Comparison of ENCODE assay signal across 15 cellular contexts in the genomic region with DNA sequence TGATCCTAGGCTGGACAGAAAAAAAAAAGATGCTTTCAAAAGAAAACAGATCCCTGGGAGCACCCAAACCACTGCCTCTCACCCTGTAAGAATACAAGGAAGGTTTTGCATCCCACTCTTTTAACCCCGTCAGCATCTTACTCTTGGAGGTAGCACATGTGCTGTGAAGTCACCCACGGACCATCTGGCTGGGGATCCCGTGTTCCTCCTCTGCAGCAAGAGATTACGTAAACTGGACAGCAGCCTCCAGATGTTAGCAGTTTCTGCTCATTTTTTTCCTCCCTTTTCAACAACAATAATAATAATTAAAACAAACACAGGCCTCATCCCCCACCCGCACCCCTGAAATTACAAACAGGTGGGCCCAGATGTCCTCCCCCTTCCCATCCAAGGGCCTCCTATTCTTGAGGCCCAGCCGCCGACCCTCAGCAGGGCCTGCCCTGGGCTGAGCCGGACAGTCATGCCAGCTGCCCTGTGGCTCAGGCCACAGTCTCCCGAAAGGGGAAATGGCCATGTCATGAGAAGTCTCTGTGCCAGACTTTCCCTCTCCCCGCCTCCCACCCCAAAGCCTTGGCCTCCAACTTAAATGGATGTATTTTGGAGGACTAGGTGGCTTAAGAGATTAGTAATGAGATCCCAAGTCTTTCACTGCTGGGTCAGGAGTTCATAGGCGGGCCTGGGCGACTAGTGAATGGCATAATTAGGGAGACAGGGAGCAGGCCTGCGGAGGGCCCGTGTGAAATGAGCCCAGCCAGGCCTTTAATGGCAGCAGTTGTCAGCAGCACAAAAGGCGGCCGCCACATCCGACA.
A peak's percentile ranks its signal among the peaks of the same experiment; 100 is the strongest.
DNase-seq lines count a peak whose midpoint lies in the region; ATAC-seq and TF ChIP-seq lines count a peak whose summit lies in the region.
"Had no signal": no experiment of that assay in that cellular context is flagged by ENCODE, and none has a peak within 500 bp of the region (broad histone marks: within the 10 kb centered on the region; RNA-seq: fewer than 3 reads in every experiment).

No MANE protein-coding gene starts in this region.

- H3K4me1 ChIP-seq in GM23338 (ENCODE audit: insufficient read depth) (peaks cover 12% of the 10 kb centered on the region), colonic mucosa (no peaks in the 10 kb centered on the region), sigmoid colon (no peaks in the 10 kb centered on the region)
- H3K4me1 ChIP-seq: parathyroid adenoma had no signal

- H3K36me3 Mint-ChIP-seq in GM23338 (ENCODE audit: low read depth) (no peaks in the 10 kb centered on the region), CD14-positive monocyte (no peaks in the 10 kb centered on the region)
- no peaks in the 10 kb centered on the region for H3K36me3 Mint-ChIP-seq in activated T-helper 1 cell treated with anti-CD3 and anti-CD28 coated beads, Interleukin-12 subunit alpha, Interleukin-12 subunit beta, Interleukin-2, Interleukin-4 antibody, amounts not matched to agents 30 ng/mL and 10 ng/mL and 1 ng/mL, durations not matched to agents 14 hours and 24 hours and 36 hours (ENCODE audit: low read depth)
- H3K36me3 Mint-ChIP-seq: CD8-positive, alpha-beta T cell had no signal

- no peak overlapping the region for H3K4me2 ChIP-seq in GM23338

- TF ChIP-seq CTCF in GM23338 (conservative IDR thresholded peaks at IDR 0.05; ENCODE audit: low read depth in 2 of 2) (no peak), colonic mucosa (IDR thresholded peaks at IDR 0.05) (no peak), sigmoid colon (IDR thresholded peaks at IDR 0.05) (no peak), CD14-positive monocyte (IDR thresholded peaks at IDR 0.05) (no peak)

- H4K20me1 ChIP-seq in GM23338 (replicated peaks; ENCODE audit: insufficient read depth), result no peaks in the 10 kb centered on the region

- no peak for TF ChIP-seq EP300 in sigmoid colon (IDR thresholded peaks at IDR 0.05)

- no peaks in the 10 kb centered on the region for H3K9me3 ChIP-seq in colonic mucosa
- H3K9me3 ChIP-seq in sigmoid colon, result no peaks in the 10 kb centered on the region

- peak; percentile 74 for ATAC-seq in GM23338
- ATAC-seq: CD8-positive, alpha-beta T cell had no signal

- H3K27ac Mint-ChIP-seq in GM23338, result no peak overlapping the region
- H3K27ac Mint-ChIP-seq in CD14-positive monocyte, result no peak overlapping the region
- no peak overlapping the region for H3K27ac Mint-ChIP-seq in activated T-helper 1 cell treated with anti-CD3 and anti-CD28 coated beads, Interleukin-12 subunit alpha, Interleukin-12 subunit beta, Interleukin-2, Interleukin-4 antibody, amounts not matched to agents 30 ng/mL and 10 ng/mL and 1 ng/mL, durations not matched to agents 14 hours and 24 hours and 36 hours
- H3K27ac Mint-ChIP-seq: activated B cell treated with CpG ODN at 0.5 μM for 24 hours; CD8-positive, alpha-beta T cell had no signal

- H3K27me3 Mint-ChIP-seq in GM23338 (ENCODE audit: insufficient read depth, low read depth, poor library complexity), result peaks cover 4% of the 10 kb centered on the region
- H3K27me3 Mint-ChIP-seq in CD14-positive monocyte (ENCODE audit: low read depth in 3 of 3), result peaks cover 0 to 2% (median 2%) of the 10 kb centered on the region in 3 donors
- H3K27me3 Mint-ChIP-seq in activated T-helper 1 cell treated with anti-CD3 and anti-CD28 coated beads, Interleukin-12 subunit alpha, Interleukin-12 subunit beta, Interleukin-2, Interleukin-4 antibody, amounts not matched to agents 30 ng/mL and 10 ng/mL and 1 ng/mL, durations not matched to agents 14 hours and 24 hours and 36 hours (ENCODE audit: insufficient read depth), result no peaks in the 10 kb centered on the region
- H3K27me3 Mint-ChIP-seq: activated B cell treated with CpG ODN at 0.5 μM for 24 hours had no signal

- intact Hi-C loops in colonic mucosa (cut with DNase I), result loop anchor here (10.0 kb wide), 1 partner anchor 256 kb away; no protein-coding TSS in a partner anchor
- intact Hi-C loops in sigmoid colon (cut with DNase I), result no loop called here
- intact Hi-C loops in CD14-positive monocyte (cut with micrococcal nuclease), result no loop called here
- intact Hi-C loops in activated T-helper 1 cell treated with anti-CD3 and anti-CD28 coated beads, Interleukin-12 subunit alpha, Interleukin-12 subunit beta, Interleukin-2, Interleukin-4 antibody, amounts not matched to agents 30 ng/mL and 10 ng/mL and 1 ng/mL, durations not matched to agents 14 hours and 24 hours and 36 hours (cut with micrococcal nuclease), result no loop called here

- H2AFZ ChIP-seq in GM23338, result no peak overlapping the region
- H2AFZ ChIP-seq: parathyroid adenoma had no signal

- H3K79me2 ChIP-seq in GM23338 (replicated peaks; ENCODE audit: insufficient read depth), result no peaks in the 10 kb centered on the region
- H3K79me2 ChIP-seq: parathyroid adenoma had no signal

- no peaks in the 10 kb centered on the region for H3K9me3 Mint-ChIP-seq in GM23338
- H3K9me3 Mint-ChIP-seq in CD14-positive monocyte, result peaks cover 0 to 5% (median 0%) of the 10 kb centered on the region in 7 donors
- H3K9me3 Mint-ChIP-seq in activated T-helper 1 cell treated with anti-CD3 and anti-CD28 coated beads, Interleukin-12 subunit alpha, Interleukin-12 subunit beta, Interleukin-2, Interleukin-4 antibody, amounts not matched to agents 30 ng/mL and 10 ng/mL and 1 ng/mL, durations not matched to agents 14 hours and 24 hours and 36 hours, result no peaks in the 10 kb centered on the region
- H3K9me3 Mint-ChIP-seq: activated B cell treated with CpG ODN at 0.5 μM for 24 hours; CD8-positive, alpha-beta T cell had no signal

- H3K9ac ChIP-seq in colonic mucosa (ENCODE audit: low read depth in 2 of 2, low read length in 2 of 2), result no peak overlapping the region
- H3K9ac ChIP-seq: parathyroid adenoma had no signal

- no peaks in the 10 kb centered on the region; the same call in 1 of the 2 replicates for H3K9me2 ChIP-seq in GM23338 (ENCODE audit: insufficient read depth)

- H3K36me3 ChIP-seq in GM23338 (ENCODE audit: insufficient read depth), result no peaks in the 10 kb centered on the region; the same call in 1 of the 2 replicates
- H3K36me3 ChIP-seq in colonic mucosa, result no peaks in the 10 kb centered on the region
- no peaks in the 10 kb centered on the region for H3K36me3 ChIP-seq in sigmoid colon

- peaks cover 12% of the 10 kb centered on the region for H3K4me1 Mint-ChIP-seq in GM23338
- H3K4me1 Mint-ChIP-seq in CD14-positive monocyte, result no peaks in the 10 kb centered on the region
- no peaks in the 10 kb centered on the region for H3K4me1 Mint-ChIP-seq in activated T-helper 1 cell treated with anti-CD3 and anti-CD28 coated beads, Interleukin-12 subunit alpha, Interleukin-12 subunit beta, Interleukin-2, Interleukin-4 antibody, amounts not matched to agents 30 ng/mL and 10 ng/mL and 1 ng/mL, durations not matched to agents 14 hours and 24 hours and 36 hours (ENCODE audit: low read depth)
- H3K4me1 Mint-ChIP-seq: activated B cell treated with CpG ODN at 0.5 μM for 24 hours had no signal

- H3K4me3 Mint-ChIP-seq in GM23338 (no peak overlapping the region), CD14-positive monocyte (no peak overlapping the region)
- H3K4me3 Mint-ChIP-seq in activated T-helper 1 cell treated with anti-CD3 and anti-CD28 coated beads, Interleukin-12 subunit alpha, Interleukin-12 subunit beta, Interleukin-2, Interleukin-4 antibody, amounts not matched to agents 30 ng/mL and 10 ng/mL and 1 ng/mL, durations not matched to agents 14 hours and 24 hours and 36 hours, result no peak overlapping the region
- H3K4me3 Mint-ChIP-seq: activated B cell treated with CpG ODN at 0.5 μM for 24 hours; CD8-positive, alpha-beta T cell had no signal

- H3K27ac ChIP-seq in GM23338 (ENCODE audit: low read depth) (no peak overlapping the region), colonic mucosa (no peak overlapping the region), sigmoid colon (peak overlapping the region in 3 of 4 donors; percentile 18 to 52 (median 45))
- H3K27ac ChIP-seq: parathyroid adenoma had no signal

- H3K4me3 ChIP-seq in GM23338, result no peak overlapping the region
- no peak overlapping the region for H3K4me3 ChIP-seq in colonic mucosa
- H3K4me3 ChIP-seq in sigmoid colon, result no peak overlapping the region

- 79 to 84% methylated on average over 17 of the region's 17 CpGs for WGBS in sigmoid colon, 2 donors

- no peaks in the 10 kb centered on the region for H3F3A ChIP-seq in GM23338 (replicated peaks; ENCODE audit: low read depth)

- TF ChIP-seq POLR2A in sigmoid colon (IDR thresholded peaks at IDR 0.05), result no peak

- DNase-seq in GM23338 (ENCODE audit: low spot score) (no peak), colonic mucosa (peak; percentile 17), inferior parietal cortex (ENCODE audit: extremely low spot score) (peak; percentile 38), sigmoid colon (peak; percentile 88), CD14-positive monocyte (ENCODE audit: low spot score) (no peak), T-helper 1 cell (no peak)
- no peak for DNase-seq in activated T-helper 1 cell treated with anti-CD3 and anti-CD28 coated beads, Interleukin-12 subunit alpha, Interleukin-12 subunit beta, Interleukin-2, Interleukin-4 antibody, amounts not matched to agents 30 ng/mL and 10 ng/mL and 1 ng/mL, durations not matched to agents 14 hours and 24 hours and 36 hours (ENCODE audit: low spot score)
- DNase-seq in stimulated activated CD4-positive, alpha-beta T cell treated with anti-CD3 and anti-CD28 coated beads, Interleukin-4, amount 100 ng/mL, for 4 hours, result no peak
- DNase-seq: activated B cell treated with CpG ODN at 0.5 μM for 24 hours; activated effector memory CD4-positive, alpha-beta T cell treated with Interleukin-2 at 50 U/mL for 16 hours; CD8-positive, alpha-beta T cell; cortex of kidney; NCI-H1930; trophoblast cell had no signal

- H3K27me3 ChIP-seq in GM23338 (ENCODE audit: insufficient read depth) (0 out of 2 replicates have a peak, but pooled peaks cover 3% of the 10 kb centered on the region), colonic mucosa (no peaks in the 10 kb centered on the region), sigmoid colon (no peaks in the 10 kb centered on the region)

Comparison
In these comparisons a context has a peak if more than half of its experiments do, and no peak if none do; other contexts are left out.
1. DNase-seq: peak in colonic mucosa (single experiment), inferior parietal cortex (single experiment) and sigmoid colon (single experiment); none in GM23338 (single experiment), CD14-positive monocyte (single experiment), activated T-helper 1 cell treated with anti-CD3 and anti-CD28 coated beads, Interleukin-12 subunit alpha, Interleukin-12 subunit beta, Interleukin-2, Interleukin-4 antibody, amounts not matched to agents 30 ng/mL and 10 ng/mL and 1 ng/mL, durations not matched to agents 14 hours and 24 hours and 36 hours (single experiment), stimulated activated CD4-positive, alpha-beta T cell treated with anti-CD3 and anti-CD28 coated beads, Interleukin-4, amount 100 ng/mL, for 4 hours (0 of 2) and T-helper 1 cell (0 of 5).
2. H3K27ac ChIP-seq: peak in sigmoid colon (3 of 4); none in GM23338 (single experiment) and colonic mucosa (single experiment).